In the genomic region with DNA sequence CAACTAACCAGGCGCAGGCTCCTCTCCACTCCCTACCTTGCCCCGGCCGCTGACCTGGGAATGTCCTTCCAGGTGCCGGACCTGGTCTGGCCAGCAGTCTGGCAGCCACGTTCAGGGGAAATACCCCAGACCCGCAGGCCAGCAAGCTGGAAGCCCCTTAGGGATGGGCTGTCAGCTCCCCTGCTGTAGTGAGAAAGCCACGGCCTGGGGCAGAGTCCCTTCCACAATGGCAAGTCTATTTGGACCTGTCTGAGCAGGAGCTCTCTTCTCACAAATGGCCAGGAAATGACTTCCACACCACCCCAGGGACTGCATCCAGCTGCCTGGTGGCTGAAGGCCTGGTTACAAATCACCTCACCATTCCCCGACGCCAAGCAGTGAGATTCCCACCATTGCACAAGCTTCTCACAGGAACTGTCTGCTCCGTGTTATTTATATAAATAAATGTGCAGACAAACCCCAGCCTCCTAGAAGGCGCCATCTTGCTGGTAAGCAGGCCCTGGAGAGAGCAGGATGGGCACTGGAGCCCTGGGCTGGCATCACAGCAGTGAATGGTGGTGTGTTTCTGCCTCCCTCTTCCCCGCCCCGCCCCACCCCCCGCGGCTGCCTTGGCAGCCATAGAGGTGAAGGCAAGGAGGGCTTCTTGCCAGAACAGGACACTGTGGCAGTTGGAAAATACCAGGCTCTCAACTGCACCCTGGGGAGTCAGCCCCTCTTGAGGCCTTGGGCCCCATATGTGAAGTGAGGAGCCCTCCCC, we compare ENCODE assay signal across 31 cellular contexts. TPM values are rescaled to one million over a fixed set of nuclear protein-coding genes. Genes with fewer than 3 reads are reported as not detected.
DNase-seq lines count a peak whose midpoint lies in the region; ATAC-seq, FAIRE-seq and TF ChIP-seq lines count a peak whose summit lies in the region.
"Had no signal": no experiment of that assay in that cellular context is flagged by ENCODE, and none has a peak within 500 bp of the region (broad histone marks: within the 10 kb centered on the region; RNA-seq: fewer than 3 reads in every experiment).

No MANE protein-coding gene starts in this region.

- TF ChIP-seq EP300 in K562 (IDR thresholded peaks at IDR 0.05; ENCODE audit: low read length): no peak

- H2AFZ ChIP-seq in K562 (ENCODE audit: low read depth, low read length): no peak overlapping the region
- H2AFZ ChIP-seq in neuronal stem cell (ENCODE audit: low read length): no peak overlapping the region

- 6% methylated on average over 15 of the region's 15 CpGs for WGBS in K562 (ENCODE audit: insufficient coverage, low coverage, missing lambda C conversion rate)
- no CpG with 5 or more reads among the region's 15 CpGs for WGBS in neuronal stem cell (ENCODE audit: extremely low coverage in 2 of 2, insufficient read length in 2 of 2, insufficient replicate concordance in 1 of 2), 2 donors

- no peak overlapping the region for H3K4me3 ChIP-seq in BLaER1 treated with 17β-estradiol and CSF1 and Interleukin-3, amounts not matched to agents 10 nM and 100 nM
- H3K4me3 ChIP-seq in K562 (no peak overlapping the region), neuronal stem cell (ENCODE audit: low read length in 2 of 2) (no peak overlapping the region)
- H3K4me3 ChIP-seq: SJSA1, stomach, transverse colon had no signal

- no peak overlapping the region for H4K91ac ChIP-seq in neuronal stem cell (ENCODE audit: low read depth, low read length, poor library complexity)

- peak overlapping the region in 9 of 11 experiments; percentile 21 to 98 (median 85); a peak in 18 of 22 replicates for H3K4me2 ChIP-seq in BLaER1 treated with 17β-estradiol and CSF1 and Interleukin-3, amounts not matched to agents 10 nM and 100 nM
- H3K4me2 ChIP-seq in K562 (ENCODE audit: insufficient read depth, low read length) (no peak overlapping the region), neuronal stem cell (ENCODE audit: insufficient read depth, low read length, poor library complexity, severe bottlenecking) (no peak overlapping the region)

- no peak overlapping the region for H4K8ac ChIP-seq in neuronal stem cell (ENCODE audit: low read depth, low read length)

- no peak for FAIRE-seq in K562 (lab: Jason Lieb, UNC)
- FAIRE-seq: bronchial epithelial cell, endothelial cell of umbilical vein, GM12891, TTC549 had no signal

- H3K79me2 ChIP-seq in K562 (ENCODE audit: control insufficient read depth, insufficient read depth, low read length): no peaks in the 10 kb centered on the region

- H3K4ac ChIP-seq in neuronal stem cell (ENCODE audit: low read length): no peak overlapping the region

- H3K27me3 ChIP-seq in BLaER1 treated with 17β-estradiol and CSF1 and Interleukin-3, amounts not matched to agents 10 nM and 100 nM: no peaks in the 10 kb centered on the region
- H3K27me3 ChIP-seq in K562 (ENCODE audit: control insufficient read depth in 2 of 2, insufficient read depth in 2 of 2, low read length in 2 of 2): peaks cover 50 to 98% of the 10 kb centered on the region in 2 experiments
- no peaks in the 10 kb centered on the region for H3K27me3 ChIP-seq in neuronal stem cell (ENCODE audit: control insufficient read depth in 3 of 3, insufficient read depth in 3 of 3, low read depth in 1 of 3, low read length in 3 of 3)
- H3K27me3 ChIP-seq: neutrophil, SJSA1, stomach, transverse colon had no signal

- H3K79me1 ChIP-seq in neuronal stem cell (ENCODE audit: low read depth, low read length): peaks cover 8% of the 10 kb centered on the region

- peak overlapping the region in 4 of 11 experiments; percentile 25 to 39 (median 34); a peak in 6 of 22 replicates for H3K9ac ChIP-seq in BLaER1 treated with 17β-estradiol and CSF1 and Interleukin-3, amounts not matched to agents 10 nM and 100 nM
- H3K9ac ChIP-seq in K562 (ENCODE audit: insufficient read depth in 1 of 2, low read depth in 2 of 2, low read length in 2 of 2) (peak overlapping the region in 1 of 2 experiments; percentile 2; a peak in 1 of 4 replicates), neuronal stem cell (ENCODE audit: low read depth, low read length, poor library complexity) (peak overlapping the region; percentile 36)

- DNase-seq in NCI-H1092 (lab: John Stamatoyannopoulos, UW): peak; percentile 72
- DNase-seq in K562 (ENCODE audit: extremely low read depth in 1 of 4, low spot score in 3 of 4): peak in 3 of 4 experiments; percentile 58 to 62 (median 61)
- no peak for DNase-seq in neuronal stem cell (ENCODE audit: low spot score)
- DNase-seq in GM13976 (ENCODE audit: low spot score): no peak
- no peak for DNase-seq in DMS114 treated with DMSO at 0.1 percent for 48 hours (lab: John Stamatoyannopoulos, UW; ENCODE audit: unreplicated experiment)
- DNase-seq in stimulated activated CD4-positive, alpha-beta T cell treated with anti-CD3 and anti-CD28 coated beads, Interleukin-2, amount 100 ng/mL, for 48 hours: no peak
- DNase-seq: activated CD4-positive, alpha-beta T cell treated with anti-CD3 and anti-CD28 coated beads, Interleukin-2, amount 50 U/mL, for 48 hours; activated CD8-positive, alpha-beta memory T cell treated with anti-CD3 and anti-CD28 coated beads, Interleukin-2, amount 50 U/mL, for 48 hours; activated naive CD4-positive, alpha-beta T cell treated with anti-CD3 and anti-CD28 coated beads, Interleukin-2, amount 50 U/mL, for 16 hours; amygdala; Calu3; dermis blood vessel endothelial cell; GOT3; immature natural killer cell; MV-4-11; NCI-H1930; NCI-H2227 treated with DMSO at 0.1 percent for 48 hours; NCI-H774; stomach; transverse colon had no signal

- no peaks in the 10 kb centered on the region for H3K9me3 ChIP-seq in BLaER1 treated with 17β-estradiol and CSF1 and Interleukin-3, amounts not matched to agents 10 nM and 100 nM (replicated peaks in 1 of 11)
- no peaks in the 10 kb centered on the region for H3K9me3 ChIP-seq in K562 (replicated peaks; ENCODE audit: control insufficient read depth, insufficient read depth, low read depth, low read length)
- no peaks in the 10 kb centered on the region for H3K9me3 ChIP-seq in neuronal stem cell (replicated peaks in 1 of 2; ENCODE audit: control insufficient read depth in 2 of 2, insufficient read depth in 1 of 2, low read depth in 1 of 2, low read length in 2 of 2)
- H3K9me3 ChIP-seq: neutrophil, SJSA1, stomach, transverse colon had no signal

- no peak overlapping the region for H2BK12ac ChIP-seq in neuronal stem cell (ENCODE audit: low read length)

- peaks cover 0 to 9% (median 0%) of the 10 kb centered on the region in 11 experiments; a peak in 3 of 22 replicates for H4K20me1 ChIP-seq in BLaER1 treated with 17β-estradiol and CSF1 and Interleukin-3, amounts not matched to agents 10 nM and 100 nM
- peaks cover 84% of the 10 kb centered on the region for H4K20me1 ChIP-seq in K562 (replicated peaks; ENCODE audit: control insufficient read depth, insufficient read depth, low read length)

- peak overlapping the region in 5 of 11 experiments; percentile 7 to 50 (median 40); a peak in 9 of 22 replicates for H3K27ac ChIP-seq in BLaER1 treated with 17β-estradiol and CSF1 and Interleukin-3, amounts not matched to agents 10 nM and 100 nM
- no peak overlapping the region for H3K27ac ChIP-seq in K562 (ENCODE audit: extremely low read depth, low read depth, low read length)
- no peak overlapping the region for H3K27ac ChIP-seq in neuronal stem cell (replicated peaks; ENCODE audit: low read length)
- H3K27ac ChIP-seq: neutrophil, SJSA1, transverse colon had no signal

- H2AK5ac ChIP-seq in neuronal stem cell (ENCODE audit: low read depth, low read length): no peak overlapping the region

- BruUV-seq in K562 (replicated peaks; lab: Mats Ljungman, UMichigan): no TSS peak

- no peak for TF ChIP-seq CTCF in K562 (IDR thresholded peaks at IDR 0.05 in 2 of 3, conservative IDR thresholded peaks at IDR 0.05 in 1 of 3; ENCODE audit: insufficient read depth in 2 of 3, low read depth in 1 of 3, low read length in 3 of 3)
- TF ChIP-seq CTCF in GM13976 (IDR thresholded peaks at IDR 0.05; ENCODE audit: borderline replicate concordance, control extremely low read depth, extremely low read depth, insufficient read depth, missing control alignments): no peak

- TF ChIP-seq POLR2A in K562 (conservative IDR thresholded peaks at IDR 0.05): no peak

- H3K18ac ChIP-seq in neuronal stem cell (ENCODE audit: low read length): no peak overlapping the region

- no peak for TF ChIP-seq RAD21 in K562 (CRISPR knock-in tag; conservative IDR thresholded peaks at IDR 0.05 in 1 of 2, IDR thresholded peaks at IDR 0.05 in 1 of 2)

- ATAC-seq in K562: no peak

- POLR2A ChIA-PET in K562 (lab: Yijun Ruan, JAX): interaction anchor here (0.5 to 19.0 kb wide), 13 partner anchors 9 to 1382 kb away, joined by 3 to 414 read pairs (median 3); a partner anchor contains a TSS

- H2BK15ac ChIP-seq in neuronal stem cell (ENCODE audit: low read length): no peak overlapping the region

- H3K23ac ChIP-seq in neuronal stem cell (ENCODE audit: low read depth, low read length, poor library complexity): peak overlapping the region; percentile 92

- no peak overlapping the region for H3K14ac ChIP-seq in neuronal stem cell (ENCODE audit: low read length)

- H3K4me1 ChIP-seq in BLaER1 treated with 17β-estradiol and CSF1 and Interleukin-3, amounts not matched to agents 10 nM and 100 nM: peaks cover 18 to 98% (median 94%) of the 10 kb centered on the region in 10 experiments; a peak in 19 of 20 replicates
- H3K4me1 ChIP-seq in K562 (replicated peaks in 1 of 2; ENCODE audit: control insufficient read depth in 2 of 2, insufficient read depth in 2 of 2, low read length in 2 of 2) (peaks cover 9 to 30% of the 10 kb centered on the region in 2 experiments; a peak in 4 of 5 replicates), neuronal stem cell (ENCODE audit: control insufficient read depth in 2 of 2, insufficient read depth in 1 of 2, low read depth in 1 of 2, low read length in 2 of 2) (peaks cover 0 to 4% of the 10 kb centered on the region in 2 donors)
- H3K4me1 ChIP-seq: SJSA1, transverse colon had no signal

- peak overlapping the region; percentile 42 for H2BK5ac ChIP-seq in neuronal stem cell (ENCODE audit: low read length)

- in situ Hi-C loops in K562 (cut with MboI): no loop called here
- in situ Hi-C loops in GM13976 (cut with MboI; ENCODE audit: low sequenced_read_pairs, unreplicated experiment): no loop called here

- H2BK120ac ChIP-seq in neuronal stem cell (ENCODE audit: low read depth, low read length): no peak overlapping the region

- CTCF ChIA-PET in K562 (lab: Yijun Ruan, JAX; ENCODE audit: low intra/inter-chr PET ratio): interaction anchor here (1.1 kb wide), 1 partner anchor 11 kb away, joined by 3 read pairs; no protein-coding TSS in a partner anchor

- intact Hi-C loops in K562 (cut with micrococcal nuclease): no loop called here

- H3K9me1 ChIP-seq in K562 (ENCODE audit: control insufficient read depth, insufficient read depth, low read length): peaks cover 17% of the 10 kb centered on the region

- peaks cover 0 to 4% (median 0%) of the 10 kb centered on the region in 11 experiments; a peak in 2 of 22 replicates for H3K36me3 ChIP-seq in BLaER1 treated with 17β-estradiol and CSF1 and Interleukin-3, amounts not matched to agents 10 nM and 100 nM
- H3K36me3 ChIP-seq in K562 (ENCODE audit: control insufficient read depth, insufficient read depth, low read length) (no peaks in the 10 kb centered on the region), neuronal stem cell (replicated peaks in 1 of 2; ENCODE audit: control insufficient read depth in 2 of 2, insufficient read depth in 2 of 2, low read length in 2 of 2) (peaks cover 0 to 4% of the 10 kb centered on the region in 2 donors)
- H3K36me3 ChIP-seq: neutrophil, transverse colon had no signal

RNA-seq across cellular contexts. Expression of a gene that starts 23.7 kb away (rescaled TPM):
- not detected in 2 replicates for total RNA-seq in K562 (2011; cell fraction: chromatin; rRNA removed; ENCODE audit: low replicate concordance)
- total RNA-seq in K562 (2011; cell fraction: nucleolus; rRNA removed): not detected in 2 replicates
- not detected in 2 replicates for total RNA-seq in K562 (2011; cell fraction: nucleoplasm; rRNA removed)
- not detected in 2 replicates for total RNA-seq in K562 (2014; rRNA removed)
- not detected in 2 replicates for total RNA-seq in K562 (2014; rRNA removed; fragmentation: Illumina TruSeq; extraction: Trizol)
- total RNA-seq in K562 (2015; rRNA removed; fragmentation: Illumina TruSeq; extraction: Trizol): not detected in 2 replicates
- total RNA-seq in K562 (2021): not detected in 2 replicates
- polyA plus RNA-seq in K562 (2011; rRNA removed): 0.24 TPM in 1 of 2 replicates, not detected in the other
- not detected in 2 replicates for polyA plus RNA-seq in K562 (2011; cell fraction: cytosol; rRNA removed)
- 0.27 TPM in 1 of 2 replicates, not detected in the other for polyA plus RNA-seq in K562 (2011; cell fraction: nucleus; rRNA removed)
- polyA plus RNA-seq in K562 (2012): not detected in 2 replicates
- polyA plus RNA-seq in K562 (2014; fragmentation: Illumina TruSeq; extraction: Trizol): not detected in 2 replicates
- under 1 TPM in 1 of 2 experiments, not detected in 1; 0.35 TPM for polyA plus RNA-seq in K562 (2014; fragmentation: Nextera tagmentation; extraction: Ambion mirVana)
- polyA plus RNA-seq in K562 (2014; rRNA removed): not detected in 2 replicates
- not detected in 2 replicates for polyA minus RNA-seq in K562 (2011; rRNA and poly(A)+ RNA removed)
- polyA minus RNA-seq in K562 (2011; cell fraction: cytosol; rRNA and poly(A)+ RNA removed): not detected in 2 replicates
- polyA minus RNA-seq in K562 (2011; cell fraction: nucleus; rRNA and poly(A)+ RNA removed): not detected in 2 replicates
- polyA plus RNA-seq in neuronal stem cell (2013, experiment 1 of 2): 2.0 TPM
- 2.2 TPM for polyA plus RNA-seq in neuronal stem cell (2013, experiment 2 of 2)
- total RNA-seq: bronchial epithelial cell; Calu3; Daoy; endothelial cell of umbilical vein; LHCN-M2; RPMI7951; SJSA1; stomach; T-helper 1 cell treated with Interleukin-12 subunit alpha and Interleukin-12 subunit beta and Interleukin-4 antibody, amounts not matched to agents 30 ng/mL and 1 ng/mL, for 36 hours had no signal
- polyA plus RNA-seq: endothelial cell of umbilical vein had no signal

RNA-seq across cellular contexts. Expression of a gene that starts 27.2 kb away (rescaled TPM):
- not detected in 2 replicates for total RNA-seq in K562 (2011; cell fraction: chromatin; rRNA removed; ENCODE audit: low replicate concordance)
- total RNA-seq in K562 (2011; cell fraction: nucleolus; rRNA removed): not detected in 2 replicates
- not detected in 2 replicates for total RNA-seq in K562 (2011; cell fraction: nucleoplasm; rRNA removed)
- 0.04 and 0.50 TPM in 2 replicates for total RNA-seq in K562 (2014; rRNA removed)
- total RNA-seq in K562 (2014; rRNA removed; fragmentation: Illumina TruSeq; extraction: Trizol): not detected in 2 replicates
- not detected in 2 replicates for total RNA-seq in K562 (2015; rRNA removed; fragmentation: Illumina TruSeq; extraction: Trizol)
- 0.09 TPM in 1 of 2 replicates, not detected in the other for total RNA-seq in K562 (2021)
- 0.01 and 0.04 TPM in 2 replicates for polyA plus RNA-seq in K562 (2011; rRNA removed)
- 0.58 TPM in 1 of 2 replicates, not detected in the other for polyA plus RNA-seq in K562 (2011; cell fraction: cytosol; rRNA removed)
- polyA plus RNA-seq in K562 (2011; cell fraction: nucleus; rRNA removed): 0.06 TPM in 1 of 2 replicates, not detected in the other
- 0.08 and 0.18 TPM in 2 replicates for polyA plus RNA-seq in K562 (2012)
- polyA plus RNA-seq in K562 (2014; fragmentation: Illumina TruSeq; extraction: Trizol): not detected in 2 replicates
- under 1 TPM; 0.04 to 0.08 TPM for polyA plus RNA-seq in K562 (2014; fragmentation: Nextera tagmentation; extraction: Ambion mirVana)
- 0.08 TPM in 1 of 2 replicates, not detected in the other for polyA plus RNA-seq in K562 (2014; rRNA removed)
- 0.42 TPM in 1 of 2 replicates, not detected in the other for polyA minus RNA-seq in K562 (2011; rRNA and poly(A)+ RNA removed)
- not detected in 2 replicates for polyA minus RNA-seq in K562 (2011; cell fraction: cytosol; rRNA and poly(A)+ RNA removed)
- 0.11 and 0.40 TPM in 2 replicates for polyA minus RNA-seq in K562 (2011; cell fraction: nucleus; rRNA and poly(A)+ RNA removed)
- 4.5 TPM for polyA plus RNA-seq in neuronal stem cell (2013, experiment 1 of 2)
- polyA plus RNA-seq in neuronal stem cell (2013, experiment 2 of 2): 4.5 TPM
- total RNA-seq: T-helper 1 cell treated with Interleukin-12 subunit alpha and Interleukin-12 subunit beta and Interleukin-4 antibody, amounts not matched to agents 30 ng/mL and 1 ng/mL, for 36 hours had no signal

RNA-seq across cellular contexts. Expression of a gene that starts 47.7 kb away (rescaled TPM):
- 0.79 and 1.2 TPM in 2 replicates for total RNA-seq in K562 (2011; cell fraction: chromatin; rRNA removed; ENCODE audit: low replicate concordance)
- 0.50 and 0.79 TPM in 2 replicates for total RNA-seq in K562 (2011; cell fraction: nucleolus; rRNA removed)
- total RNA-seq in K562 (2011; cell fraction: nucleoplasm; rRNA removed): 0.29 and 0.46 TPM in 2 replicates
- total RNA-seq in K562 (2014; rRNA removed): 0.14 and 0.24 TPM in 2 replicates
- total RNA-seq in K562 (2014; rRNA removed; fragmentation: Illumina TruSeq; extraction: Trizol): 0.04 and 0.10 TPM in 2 replicates
- total RNA-seq in K562 (2015; rRNA removed; fragmentation: Illumina TruSeq; extraction: Trizol): 0.04 and 0.11 TPM in 2 replicates
- 0.22 and 0.74 TPM in 2 replicates for total RNA-seq in K562 (2021)
- polyA plus RNA-seq in K562 (2011; rRNA removed): 0.13 and 0.22 TPM in 2 replicates
- polyA plus RNA-seq in K562 (2011; cell fraction: cytosol; rRNA removed): 0.15 and 0.31 TPM in 2 replicates
- polyA plus RNA-seq in K562 (2011; cell fraction: nucleus; rRNA removed): 0.35 and 0.60 TPM in 2 replicates
- polyA plus RNA-seq in K562 (2012): 0.14 and 0.26 TPM in 2 replicates
- polyA plus RNA-seq in K562 (2014; fragmentation: Illumina TruSeq; extraction: Trizol): 0.12 and 0.13 TPM in 2 replicates
- not detected for polyA plus RNA-seq in K562 (2014; fragmentation: Nextera tagmentation; extraction: Ambion mirVana)
- 0.18 TPM in 1 of 2 replicates, not detected in the other for polyA plus RNA-seq in K562 (2014; rRNA removed)
- 0.21 and 0.32 TPM in 2 replicates for polyA minus RNA-seq in K562 (2011; rRNA and poly(A)+ RNA removed)
- 0.57 TPM in 1 of 2 replicates, not detected in the other for polyA minus RNA-seq in K562 (2011; cell fraction: cytosol; rRNA and poly(A)+ RNA removed)
- polyA minus RNA-seq in K562 (2011; cell fraction: nucleus; rRNA and poly(A)+ RNA removed): 0.40 and 0.67 TPM in 2 replicates
- 36.9 TPM for polyA plus RNA-seq in neuronal stem cell (2013, experiment 1 of 2)
- polyA plus RNA-seq in neuronal stem cell (2013, experiment 2 of 2): 37.0 TPM

Comparison
In these comparisons a context has a peak if more than half of its experiments do, and no peak if none do; other contexts are left out.
1. H3K4me2 ChIP-seq: peak in BLaER1 treated with 17β-estradiol and CSF1 and Interleukin-3, amounts not matched to agents 10 nM and 100 nM (9 of 11); none in K562 (single experiment) and neuronal stem cell (single experiment).
2. DNase-seq: peak in NCI-H1092 (single experiment) and K562 (3 of 4); none in neuronal stem cell (single experiment), GM13976 (single experiment), DMS114 treated with DMSO at 0.1 percent for 48 hours (single experiment) and stimulated activated CD4-positive, alpha-beta T cell treated with anti-CD3 and anti-CD28 coated beads, Interleukin-2, amount 100 ng/mL, for 48 hours (0 of 2).